Comparison of ENCODE assay signal across 18 cellular contexts in genomic region chr5:178387856-178388190, GRCh38.
DNase-seq lines count a peak whose midpoint lies in the region; ATAC-seq and TF ChIP-seq lines count a peak whose summit lies in the region.
"Had no signal": no experiment of that assay in that cellular context is flagged by ENCODE, and none has a peak within 500 bp of the region (broad histone marks: within the 10 kb centered on the region; RNA-seq: fewer than 3 reads in every experiment).

No MANE protein-coding gene starts in this region.

- H3K36me3 ChIP-seq in lower lobe of right lung (no peaks in the 10 kb centered on the region), MM.1S (replicated peaks; ENCODE audit: insufficient read depth, low read length) (no peaks in the 10 kb centered on the region)

- H3K4me3 Mint-ChIP-seq in stimulated activated naive B cell treated with anti-CD40 and anti-IgM and Interleukin-4, amounts not matched to agents 10 μg/mL and 1 μg/mL and 100 μg/mL, for 72 hours = no peak overlapping the region

- ATAC-seq in lower lobe of right lung (no peak), HG03520 (IDR thresholded peaks at IDR 0.05; ENCODE audit: unreplicated experiment) (no peak), GM18867 (IDR thresholded peaks at IDR 0.05; ENCODE audit: unreplicated experiment) (no peak)
- ATAC-seq in stimulated activated naive B cell treated with anti-CD40 and anti-IgM and Interleukin-4, amounts not matched to agents 10 μg/mL and 1 μg/mL and 100 μg/mL, for 72 hours (replicated peaks) = no peak
- ATAC-seq: GM12878 had no signal

- H3K9me2 ChIP-seq in MM.1S (replicated peaks; ENCODE audit: insufficient read depth, low read length) = no peaks in the 10 kb centered on the region

- DNase-seq in Daoy (ENCODE audit: low read depth) (peak; percentile 7), HL-60 (ENCODE audit: low read depth in 1 of 2, low spot score in 1 of 2) (no peak), lower lobe of right lung (peak; percentile 36), posterior vena cava (ENCODE audit: low spot score) (peak; percentile 77), MM.1S (no peak)
- no peak for DNase-seq in stimulated activated naive B cell treated with anti-CD40 and anti-IgM and Interleukin-4, amounts not matched to agents 10 μg/mL and 1 μg/mL and 100 μg/mL, for 72 hours
- DNase-seq: DND-41, GDM1, GOT3, NCI-H1417, NCI-H2029 treated with DMSO at 0.1 percent for 48 hours, NCI-H2171 treated with DMSO at 0.1 percent for 48 hours, NCI-H748 treated with DMSO at 0.1 percent for 48 hours, OCI-M1 had no signal

- H3K27me3 Mint-ChIP-seq in stimulated activated naive B cell treated with anti-CD40 and anti-IgM and Interleukin-4, amounts not matched to agents 10 μg/mL and 1 μg/mL and 100 μg/mL, for 72 hours = peaks cover 10 to 24% of the 10 kb centered on the region in 2 donors

- H3K4me3 ChIP-seq in HL-60 (replicated peaks; ENCODE audit: insufficient read depth, low read length) (0 out of 2 replicates have a peak overlapping the region, but pooled peaks have one; percentile 3), lower lobe of right lung (no peak overlapping the region), MM.1S (ENCODE audit: low read length) (no peak overlapping the region)
- H3K4me3 ChIP-seq: GM12878 had no signal

- H3F3A ChIP-seq in MM.1S (ENCODE audit: insufficient read depth, low read length) = no peaks in the 10 kb centered on the region

- no peaks in the 10 kb centered on the region for H4K20me1 ChIP-seq in MM.1S (ENCODE audit: insufficient read depth, low read length)

- H3K9me3 ChIP-seq in lower lobe of right lung = no peaks in the 10 kb centered on the region
- H3K9me3 ChIP-seq in MM.1S (replicated peaks; ENCODE audit: insufficient read depth, low read length) = no peaks in the 10 kb centered on the region

- no peak overlapping the region for H3K4me2 ChIP-seq in MM.1S (ENCODE audit: low read depth, low read length)

- H3K27ac ChIP-seq in HL-60 (replicated peaks) = peak overlapping the region; percentile 97
- no peak overlapping the region for H3K27ac ChIP-seq in lower lobe of right lung
- H3K27ac ChIP-seq in MM.1S (ENCODE audit: low read length) = no peak overlapping the region
- H3K27ac ChIP-seq: C4-2B had no signal

- H3K27me3 ChIP-seq in HL-60 (ENCODE audit: insufficient read depth, poor library complexity, severe bottlenecking) = no peaks in the 10 kb centered on the region
- peaks cover 16% of the 10 kb centered on the region for H3K27me3 ChIP-seq in lower lobe of right lung (ENCODE audit: low read depth)
- H3K27me3 ChIP-seq in MM.1S (replicated peaks; ENCODE audit: insufficient read depth, low read length) = peaks cover 79% of the 10 kb centered on the region

- no peak overlapping the region for H3K27ac Mint-ChIP-seq in stimulated activated naive B cell treated with anti-CD40 and anti-IgM and Interleukin-4, amounts not matched to agents 10 μg/mL and 1 μg/mL and 100 μg/mL, for 72 hours

- H3K79me2 ChIP-seq in MM.1S (ENCODE audit: low read length) = no peaks in the 10 kb centered on the region

- TF ChIP-seq CTCF in HL-60 (IDR thresholded peaks at IDR 0.05; ENCODE audit: insufficient read depth, low read length) (no peak), lower lobe of right lung (IDR thresholded peaks at IDR 0.05) (no peak), MM.1S (IDR thresholded peaks at IDR 0.05; ENCODE audit: low read length) (no peak)

- H3K4me1 ChIP-seq in lower lobe of right lung (peaks cover 19% of the 10 kb centered on the region), MM.1S (ENCODE audit: low read length) (no peaks in the 10 kb centered on the region)

- H2AFZ ChIP-seq in MM.1S (ENCODE audit: low read length) = no peak overlapping the region

- H3K4me1 Mint-ChIP-seq in stimulated activated naive B cell treated with anti-CD40 and anti-IgM and Interleukin-4, amounts not matched to agents 10 μg/mL and 1 μg/mL and 100 μg/mL, for 72 hours = no peaks in the 10 kb centered on the region

- no peaks in the 10 kb centered on the region for H3K9me3 Mint-ChIP-seq in stimulated activated naive B cell treated with anti-CD40 and anti-IgM and Interleukin-4, amounts not matched to agents 10 μg/mL and 1 μg/mL and 100 μg/mL, for 72 hours

- intact Hi-C loops in lower lobe of right lung (cut with DNase I) = no loop called here
- intact Hi-C loops in posterior vena cava (cut with DNase I) = no loop called here

- no peak overlapping the region for H3K9ac ChIP-seq in MM.1S (ENCODE audit: low read length)

- H3K36me3 Mint-ChIP-seq in stimulated activated naive B cell treated with anti-CD40 and anti-IgM and Interleukin-4, amounts not matched to agents 10 μg/mL and 1 μg/mL and 100 μg/mL, for 72 hours = no peaks in the 10 kb centered on the region

Comparison
In these comparisons a context has a peak if more than half of its experiments do, and no peak if none do; other contexts are left out.
1. DNase-seq: peak in Daoy (single experiment), lower lobe of right lung (single experiment) and posterior vena cava (single experiment); none in HL-60 (0 of 2), stimulated activated naive B cell treated with anti-CD40 and anti-IgM and Interleukin-4, amounts not matched to agents 10 μg/mL and 1 μg/mL and 100 μg/mL, for 72 hours (single experiment) and MM.1S (single experiment).